Comparison of ENCODE assay signal across 8 cellular contexts in the genomic region with DNA sequence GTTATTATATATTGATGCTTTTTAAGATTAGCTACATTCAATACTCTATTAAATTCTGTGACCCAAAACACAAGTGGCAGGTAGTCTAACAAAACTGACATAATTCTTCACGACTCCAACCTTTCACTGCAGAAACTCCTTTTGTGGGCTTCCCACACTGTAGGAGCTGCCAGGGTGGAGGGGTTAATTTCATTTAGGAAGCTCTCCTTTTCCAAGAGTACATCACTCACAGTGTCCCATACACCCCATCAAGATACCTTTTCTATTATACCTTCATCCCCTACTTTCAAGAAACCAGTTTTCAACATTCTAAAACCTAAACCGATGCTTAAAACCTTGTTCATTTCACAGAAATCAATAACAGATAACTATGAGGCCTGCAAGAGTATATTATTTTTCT. TPM values are rescaled to one million over a fixed set of nuclear protein-coding genes. Genes with fewer than 3 reads are reported as not detected.
DNase-seq lines count a peak whose midpoint lies in the region; ATAC-seq, FAIRE-seq and TF ChIP-seq lines count a peak whose summit lies in the region.

No MANE protein-coding gene starts in this region.

- CTCF ChIA-PET in GM10248 (lab: Yijun Ruan, JAX) = interaction anchor here (2.2 kb wide), 1 partner anchor 60 kb away, joined by 8 read pairs; no protein-coding TSS in a partner anchor

- peak overlapping the region; percentile 56 for H3K27ac ChIP-seq in OCI-LY3 (ENCODE audit: low read length)

- H3K27me3 ChIP-seq in OCI-LY3 (ENCODE audit: low read depth, low read length) = no peaks in the 10 kb centered on the region

- peaks cover 8% of the 10 kb centered on the region for H3K36me3 Mint-ChIP-seq in osteocyte (ENCODE audit: unreplicated experiment)

- FAIRE-seq in D721Med (lab: Jason Lieb, UNC) = no peak

- H3K4me1 ChIP-seq in OCI-LY3 (ENCODE audit: low read length) = peaks cover 21% of the 10 kb centered on the region

- DNase-seq in epithelial cell of esophagus (ENCODE audit: low read depth) (no peak), osteocyte (ENCODE audit: extremely low spot score, unreplicated experiment) (no peak), GM10248 (ENCODE audit: extremely low spot score) (no peak), D721Med (ENCODE audit: insufficient read length, low spot score) (no peak), iPS-NIHi11 (ENCODE audit: low spot score) (no peak)

- peaks cover 4% of the 10 kb centered on the region for H3K9me3 Mint-ChIP-seq in osteocyte (ENCODE audit: unreplicated experiment)

- peaks cover 22% of the 10 kb centered on the region for H4K20me1 ChIP-seq in OCI-LY3 (ENCODE audit: insufficient read depth, low read length)

- H3K9me3 ChIP-seq in OCI-LY3 (ENCODE audit: insufficient read depth, low read length) = no peaks in the 10 kb centered on the region

- ATAC-seq in GM18909 (IDR thresholded peaks at IDR 0.05; ENCODE audit: poor library complexity, unreplicated experiment) = peak; percentile 3
- no peak for ATAC-seq in GM19467 (IDR thresholded peaks at IDR 0.05; ENCODE audit: unreplicated experiment)

- no peaks in the 10 kb centered on the region for H3K27me3 Mint-ChIP-seq in osteocyte (ENCODE audit: unreplicated experiment)

- peak overlapping the region; percentile 84 for H3K4me2 ChIP-seq in OCI-LY3 (ENCODE audit: low read length)

- H3K9ac ChIP-seq in OCI-LY3 (ENCODE audit: low read length) = peak overlapping the region; percentile 85

- peak overlapping the region; percentile 84 for H3K27ac Mint-ChIP-seq in osteocyte (ENCODE audit: unreplicated experiment)

- TF ChIP-seq CTCF in OCI-LY3 (IDR thresholded peaks at IDR 0.05; ENCODE audit: low read depth, low read length) = no peak
- TF ChIP-seq CTCF in epithelial cell of esophagus (IDR thresholded peaks at IDR 0.05; ENCODE audit: insufficient read depth, low read depth, low read length, missing control alignments) = no peak
- TF ChIP-seq CTCF in osteocyte (IDR thresholded peaks at IDR 0.05) = no peak
- TF ChIP-seq CTCF in GM10248 (IDR thresholded peaks at IDR 0.05; ENCODE audit: control extremely low read depth, extremely low read depth, low read depth, missing control alignments) = no peak
- no peak for TF ChIP-seq CTCF in D721Med (IDR thresholded peaks at IDR 0.05; ENCODE audit: insufficient read depth, missing control alignments)

- peaks cover 26% of the 10 kb centered on the region for H3K4me1 Mint-ChIP-seq in osteocyte (ENCODE audit: unreplicated experiment)

- H2AFZ ChIP-seq in OCI-LY3 (ENCODE audit: low read depth, low read length) = no peak overlapping the region

- peak overlapping the region; percentile 81 for H3K4me3 Mint-ChIP-seq in osteocyte (ENCODE audit: unreplicated experiment)

- H3K36me3 ChIP-seq in OCI-LY3 (replicated peaks; ENCODE audit: low read depth, low read length) = peaks cover 20% of the 10 kb centered on the region

- H3K4me3 ChIP-seq in OCI-LY3 (ENCODE audit: low read length) (peak overlapping the region; percentile 88), epithelial cell of esophagus (ENCODE audit: low read length) (peak overlapping the region; percentile 59)

- POLR2A ChIA-PET in GM10248 (lab: Yijun Ruan, JAX) = no interaction called here

- peaks cover 56% of the 10 kb centered on the region for H3K79me2 ChIP-seq in OCI-LY3 (ENCODE audit: low read length)

RNA-seq across cellular contexts. Expression of a gene that starts 0.8 kb away (rescaled TPM):
- 5.3 and 7.3 TPM in 2 replicates for total RNA-seq in osteocyte
